ENCODE assay signal across 24 cellular contexts in the genomic region with DNA sequence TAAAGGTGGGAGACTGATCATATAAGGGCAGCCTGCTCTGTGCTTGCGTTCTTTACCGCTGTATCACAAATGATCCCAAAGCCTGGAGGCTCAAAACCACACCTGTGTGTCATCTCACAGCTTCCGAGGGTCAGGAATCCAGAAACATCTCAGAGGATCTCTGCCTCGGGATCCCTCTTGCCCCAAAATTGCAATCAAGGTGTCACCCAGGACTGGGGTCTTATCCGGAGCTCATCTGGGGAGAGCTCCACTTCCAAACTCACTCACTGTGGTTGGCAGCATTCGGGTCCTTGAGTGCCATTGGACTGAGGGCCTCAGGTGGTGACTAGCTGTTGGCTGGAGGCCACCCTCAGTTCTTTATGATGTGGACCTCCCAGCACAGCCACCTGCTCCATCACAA. TPM values are rescaled to one million over a fixed set of nuclear protein-coding genes. Genes with fewer than 3 reads are reported as not detected.
"Had no signal": no experiment of that assay in that cellular context is flagged by ENCODE, and none has a peak within 500 bp of the region (broad histone marks: within the 10 kb centered on the region; RNA-seq: fewer than 3 reads in every experiment).

No MANE protein-coding gene starts in this region.

- H3K4me3 Mint-ChIP-seq: activated CD4-positive, alpha-beta memory T cell treated with anti-CD3 and anti-CD28 coated beads for 36 hours; activated CD4-positive, alpha-beta T cell treated with anti-CD3 and anti-CD28 coated beads, Interleukin-2, amount 10 ng/mL, durations not matched to agents 7 days and 5 days; activated naive CD4-positive, alpha-beta T cell treated with anti-CD3 and anti-CD28 coated beads for 36 hours; activated naive CD8-positive, alpha-beta T cell; activated T-helper 17 cell treated with anti-CD3 and anti-CD28 coated beads, Interleukin-2, amount 50 U/mL, for 72 hours had no signal

- H3K27ac ChIP-seq: brain microvascular endothelial cell, cardiac muscle cell, VCaP had no signal

- H3K9me3 Mint-ChIP-seq: activated CD4-positive, alpha-beta memory T cell treated with anti-CD3 and anti-CD28 coated beads for 36 hours; activated naive CD4-positive, alpha-beta T cell treated with anti-CD3 and anti-CD28 coated beads for 36 hours had no signal

- DNase-seq: activated CD4-positive, alpha-beta memory T cell treated with anti-CD3 and anti-CD28 coated beads for 36 hours; activated CD4-positive, alpha-beta T cell treated with anti-CD3 and anti-CD28 coated beads, Interleukin-2, amount 10 ng/mL, durations not matched to agents 7 days and 5 days; activated CD4-positive, CD25-positive, alpha-beta regulatory T cell; activated CD8-positive, alpha-beta memory T cell treated with anti-CD3 and anti-CD28 coated beads for 24 hours; activated gamma-delta T cell; activated naive CD4-positive, alpha-beta T cell treated with anti-CD3 and anti-CD28 coated beads for 36 hours; activated T-cell treated with anti-CD3 and anti-CD28 coated beads, Interleukin-2, amount 50 U/mL, for 48 hours; brain microvascular endothelial cell; MG63; MV-4-11; NCI-H1105; NCI-H1436 treated with DMSO at 0.1 percent for 48 hours; NCI-H187 treated with DMSO at 0.1 percent for 48 hours; NCI-H2081 treated with DMSO at 0.1 percent for 48 hours; NCI-H446; NCI-H524; PC-3; SK-N-SH; T-helper 1 cell had no signal

- ATAC-seq: activated T-helper 17 cell treated with anti-CD3 and anti-CD28 coated beads, Interleukin-2, amount 50 U/mL, for 72 hours; PC-3 had no signal

- H3K9me3 ChIP-seq: MG63, SK-N-SH had no signal

- H3K27ac Mint-ChIP-seq: activated CD4-positive, alpha-beta memory T cell treated with anti-CD3 and anti-CD28 coated beads for 36 hours; activated CD4-positive, alpha-beta T cell treated with anti-CD3 and anti-CD28 coated beads, Interleukin-2, amount 10 ng/mL, durations not matched to agents 7 days and 5 days; activated naive CD4-positive, alpha-beta T cell treated with anti-CD3 and anti-CD28 coated beads for 36 hours; activated naive CD8-positive, alpha-beta T cell; activated T-helper 17 cell treated with anti-CD3 and anti-CD28 coated beads, Interleukin-2, amount 50 U/mL, for 72 hours had no signal

- H3K27me3 ChIP-seq: brain microvascular endothelial cell, cardiac muscle cell, MG63 had no signal

- H3K27me3 Mint-ChIP-seq: activated CD4-positive, alpha-beta T cell treated with anti-CD3 and anti-CD28 coated beads, Interleukin-2, amount 10 ng/mL, durations not matched to agents 7 days and 5 days had no signal

- H3K36me3 ChIP-seq: brain microvascular endothelial cell, cardiac muscle cell, MG63 had no signal

- H3K36me3 Mint-ChIP-seq: activated CD4-positive, alpha-beta memory T cell treated with anti-CD3 and anti-CD28 coated beads for 36 hours; activated naive CD8-positive, alpha-beta T cell had no signal

- H3K4me3 ChIP-seq: cardiac muscle cell, MG63 had no signal

RNA-seq across cellular contexts. Expression of a gene that starts 26.7 kb away (rescaled TPM):
- total RNA-seq: activated CD4-positive, alpha-beta memory T cell treated with anti-CD3 and anti-CD28 coated beads for 36 hours; activated CD4-positive, alpha-beta T cell treated with anti-CD3 and anti-CD28 coated beads, Interleukin-2, amount 10 ng/mL, durations not matched to agents 7 days and 5 days; activated naive CD4-positive, alpha-beta T cell treated with anti-CD3 and anti-CD28 coated beads for 36 hours; activated T-helper 17 cell treated with anti-CD3 and anti-CD28 coated beads, Interleukin-2, amount 50 U/mL, for 72 hours; cardiac muscle cell; PC-3; T-helper 2 cell treated with Interferon-gamma antibody and Interleukin-4, amounts not matched to agents 100 ng/mL and 5 ng/mL, for 36 hours had no signal
- polyA plus RNA-seq: cardiac muscle cell, SK-N-SH had no signal
